ENCODE assay signal across 21 cellular contexts in genomic region chr18:35999925-36000324, GRCh38.
"Had no signal": no experiment of that assay in that cellular context is flagged by ENCODE, and none has a peak within 500 bp of the region (broad histone marks: within the 10 kb centered on the region; RNA-seq: fewer than 3 reads in every experiment).

No MANE protein-coding gene starts in this region.

- DNase-seq: activated CD4-positive, alpha-beta memory T cell treated with anti-CD3 and anti-CD28 coated beads, Interleukin-2, amount 10 ng/mL, durations not matched to agents 7 days and 5 days; activated CD4-positive, alpha-beta T cell treated with anti-CD3 and anti-CD28 coated beads for 1 hour; activated CD4-positive, alpha-beta T cell treated with anti-CD3 and anti-CD28 coated beads, Interleukin-2, amount 10 ng/mL, durations not matched to agents 7 days and 5 days; activated gamma-delta T cell treated with Interleukin-2 at 50 U/mL for 16 hours; activated naive CD4-positive, alpha-beta T cell treated with anti-CD3 and anti-CD28 coated beads, Interleukin-2, amount 50 U/mL, for 16 hours; activated T-cell treated with anti-CD3 and anti-CD28 coated beads, Interleukin-2, amount 50 U/mL, for 4 hours; amniotic stem cell; brain microvascular endothelial cell; cortex of kidney; foreskin melanocyte; left ventricle myocardium inferior; right lobe of liver; stimulated activated CD4-positive, alpha-beta T cell treated with anti-CD3 and anti-CD28 coated beads, Interleukin-12 subunit alpha, Interleukin-12 subunit beta, amount 100 ng/mL, for 4 hours; stimulated activated CD4-positive, alpha-beta T cell treated with anti-CD3 and anti-CD28 coated beads, Interleukin-4, amount 100 ng/mL, for 1 hour; stimulated activated naive CD8-positive, alpha-beta T cell treated with anti-CD3 and anti-CD28 coated beads, Interleukin-15, amount 100 ng/mL, for 72 hours; T-helper 1 cell; T-helper 9 cell; thyroid gland; upper lobe of right lung had no signal

- ATAC-seq: activated T-cell treated with anti-CD3 and anti-CD28 coated beads, Interleukin-2, amount 50 U/mL, for 4 hours; activated T-helper 17 cell treated with anti-CD3 and anti-CD28 coated beads, Interleukin-2, amount 50 U/mL, for 72 hours; right lobe of liver; stimulated activated naive CD8-positive, alpha-beta T cell treated with anti-CD3 and anti-CD28 coated beads, Interleukin-15, amount 100 ng/mL, for 72 hours; upper lobe of right lung had no signal

- H3K9me3 ChIP-seq: left ventricle myocardium inferior, right lobe of liver, thyroid gland, upper lobe of right lung had no signal

- H3K27me3 ChIP-seq: brain microvascular endothelial cell, right lobe of liver, thyroid gland, upper lobe of right lung had no signal

- H3K27ac ChIP-seq: brain microvascular endothelial cell, left ventricle myocardium inferior, right lobe of liver, skin epidermis, thyroid gland, upper lobe of right lung had no signal

- H3K4me3 ChIP-seq: left ventricle myocardium inferior, right lobe of liver, skin epidermis, thyroid gland, upper lobe of right lung had no signal

- H3K36me3 ChIP-seq: brain microvascular endothelial cell, left ventricle myocardium inferior, right lobe of liver, thyroid gland, upper lobe of right lung had no signal

- H3K4me1 ChIP-seq: left ventricle myocardium inferior, right lobe of liver, thyroid gland, upper lobe of right lung had no signal
